1 cellular context compared by ENCODE assay signal in the genomic region with DNA sequence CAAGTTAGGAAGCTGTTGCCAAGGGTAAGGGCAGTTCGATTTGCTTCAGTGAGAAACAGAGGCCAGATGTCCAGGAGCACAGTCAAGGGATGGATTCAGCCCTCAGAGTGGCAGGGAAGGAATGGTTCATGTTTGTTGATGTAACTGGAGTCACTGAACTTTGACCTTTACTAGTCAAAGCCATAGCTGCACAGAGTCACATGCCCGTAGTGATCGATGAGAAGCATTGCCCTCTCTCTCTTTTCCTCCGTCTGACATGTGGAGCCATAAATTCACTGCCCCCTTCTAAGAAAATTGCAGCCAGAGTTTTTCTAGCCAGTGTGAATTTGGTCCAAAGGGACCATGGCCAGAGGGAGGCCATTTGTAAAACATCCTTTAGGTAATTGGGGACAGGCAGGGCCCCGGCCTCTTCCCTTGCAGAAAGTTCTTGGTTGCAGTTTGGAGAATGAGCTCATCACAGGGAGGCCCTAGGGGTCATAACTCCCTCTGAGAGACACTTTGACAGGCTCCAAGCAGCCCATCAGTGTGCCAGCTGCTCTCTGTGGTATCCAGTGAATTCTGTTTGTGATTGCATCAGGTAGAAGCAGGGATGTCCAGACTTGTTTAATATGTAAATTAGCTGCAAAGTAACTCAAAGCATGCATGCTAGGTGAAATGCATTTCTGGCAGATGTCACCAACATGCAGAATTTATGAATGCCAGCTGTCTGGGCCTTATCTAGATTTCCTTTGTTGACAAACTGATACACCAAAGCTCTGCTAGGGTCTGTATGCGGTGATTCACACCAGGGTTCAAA.
TF ChIP-seq lines count a peak whose summit lies in the region.

No MANE protein-coding gene starts in this region.

TF ChIP-seq in GM23338, 12 proteins besides CTCF, POLR2A, EP300 and RAD21 (continued from another document):
- TF ChIP-seq, protein P1, sequence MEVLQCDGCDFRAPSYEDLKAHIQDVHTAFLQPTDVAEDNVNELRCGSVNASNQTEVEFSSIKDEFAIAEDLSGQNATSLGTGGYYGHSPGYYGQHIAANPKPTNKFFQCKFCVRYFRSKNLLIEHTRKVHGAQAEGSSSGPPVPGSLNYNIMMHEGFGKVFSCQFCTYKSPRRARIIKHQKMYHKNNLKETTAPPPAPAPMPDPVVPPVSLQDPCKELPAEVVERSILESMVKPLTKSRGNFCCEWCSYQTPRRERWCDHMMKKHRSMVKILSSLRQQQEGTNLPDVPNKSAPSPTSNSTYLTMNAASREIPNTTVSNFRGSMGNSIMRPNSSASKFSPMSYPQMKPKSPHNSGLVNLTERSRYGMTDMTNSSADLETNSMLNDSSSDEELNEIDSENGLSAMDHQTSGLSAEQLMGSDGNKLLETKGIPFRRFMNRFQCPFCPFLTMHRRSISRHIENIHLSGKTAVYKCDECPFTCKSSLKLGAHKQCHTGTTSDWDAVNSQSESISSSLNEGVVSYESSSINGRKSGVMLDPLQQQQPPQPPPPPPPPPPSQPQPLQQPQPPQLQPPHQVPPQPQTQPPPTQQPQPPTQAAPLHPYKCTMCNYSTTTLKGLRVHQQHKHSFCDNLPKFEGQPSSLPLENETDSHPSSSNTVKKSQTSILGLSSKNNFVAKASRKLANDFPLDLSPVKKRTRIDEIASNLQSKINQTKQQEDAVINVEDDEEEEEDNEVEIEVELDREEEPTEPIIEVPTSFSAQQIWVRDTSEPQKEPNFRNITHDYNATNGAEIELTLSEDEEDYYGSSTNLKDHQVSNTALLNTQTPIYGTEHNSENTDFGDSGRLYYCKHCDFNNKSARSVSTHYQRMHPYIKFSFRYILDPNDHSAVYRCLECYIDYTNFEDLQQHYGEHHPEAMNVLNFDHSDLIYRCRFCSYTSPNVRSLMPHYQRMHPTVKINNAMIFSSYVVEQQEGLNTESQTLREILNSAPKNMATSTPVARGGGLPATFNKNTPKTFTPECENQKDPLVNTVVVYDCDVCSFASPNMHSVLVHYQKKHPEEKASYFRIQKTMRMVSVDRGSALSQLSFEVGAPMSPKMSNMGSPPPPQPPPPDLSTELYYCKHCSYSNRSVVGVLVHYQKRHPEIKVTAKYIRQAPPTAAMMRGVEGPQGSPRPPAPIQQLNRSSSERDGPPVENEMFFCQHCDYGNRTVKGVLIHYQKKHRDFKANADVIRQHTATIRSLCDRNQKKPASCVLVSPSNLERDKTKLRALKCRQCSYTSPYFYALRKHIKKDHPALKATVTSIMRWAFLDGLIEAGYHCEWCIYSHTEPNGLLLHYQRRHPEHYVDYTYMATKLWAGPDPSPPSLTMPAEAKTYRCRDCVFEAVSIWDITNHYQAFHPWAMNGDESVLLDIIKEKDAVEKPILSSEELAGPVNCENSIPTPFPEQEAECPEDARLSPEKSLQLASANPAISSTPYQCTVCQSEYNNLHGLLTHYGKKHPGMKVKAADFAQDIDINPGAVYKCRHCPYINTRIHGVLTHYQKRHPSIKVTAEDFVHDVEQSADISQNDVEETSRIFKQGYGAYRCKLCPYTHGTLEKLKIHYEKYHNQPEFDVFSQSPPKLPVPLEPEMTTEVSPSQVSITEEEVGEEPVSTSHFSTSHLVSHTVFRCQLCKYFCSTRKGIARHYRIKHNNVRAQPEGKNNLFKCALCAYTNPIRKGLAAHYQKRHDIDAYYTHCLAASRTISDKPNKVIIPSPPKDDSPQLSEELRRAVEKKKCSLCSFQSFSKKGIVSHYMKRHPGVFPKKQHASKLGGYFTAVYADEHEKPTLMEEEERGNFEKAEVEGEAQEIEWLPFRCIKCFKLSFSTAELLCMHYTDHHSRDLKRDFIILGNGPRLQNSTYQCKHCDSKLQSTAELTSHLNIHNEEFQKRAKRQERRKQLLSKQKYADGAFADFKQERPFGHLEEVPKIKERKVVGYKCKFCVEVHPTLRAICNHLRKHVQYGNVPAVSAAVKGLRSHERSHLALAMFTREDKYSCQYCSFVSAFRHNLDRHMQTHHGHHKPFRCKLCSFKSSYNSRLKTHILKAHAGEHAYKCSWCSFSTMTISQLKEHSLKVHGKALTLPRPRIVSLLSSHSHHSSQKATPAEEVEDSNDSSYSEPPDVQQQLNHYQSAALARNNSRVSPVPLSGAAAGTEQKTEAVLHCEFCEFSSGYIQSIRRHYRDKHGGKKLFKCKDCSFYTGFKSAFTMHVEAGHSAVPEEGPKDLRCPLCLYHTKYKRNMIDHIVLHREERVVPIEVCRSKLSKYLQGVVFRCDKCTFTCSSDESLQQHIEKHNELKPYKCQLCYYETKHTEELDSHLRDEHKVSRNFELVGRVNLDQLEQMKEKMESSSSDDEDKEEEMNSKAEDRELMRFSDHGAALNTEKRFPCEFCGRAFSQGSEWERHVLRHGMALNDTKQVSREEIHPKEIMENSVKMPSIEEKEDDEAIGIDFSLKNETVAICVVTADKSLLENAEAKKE (CRISPR knock-in tag; IDR thresholded peaks at IDR 0.05), result no peak
- TF ChIP-seq, protein P2, sequence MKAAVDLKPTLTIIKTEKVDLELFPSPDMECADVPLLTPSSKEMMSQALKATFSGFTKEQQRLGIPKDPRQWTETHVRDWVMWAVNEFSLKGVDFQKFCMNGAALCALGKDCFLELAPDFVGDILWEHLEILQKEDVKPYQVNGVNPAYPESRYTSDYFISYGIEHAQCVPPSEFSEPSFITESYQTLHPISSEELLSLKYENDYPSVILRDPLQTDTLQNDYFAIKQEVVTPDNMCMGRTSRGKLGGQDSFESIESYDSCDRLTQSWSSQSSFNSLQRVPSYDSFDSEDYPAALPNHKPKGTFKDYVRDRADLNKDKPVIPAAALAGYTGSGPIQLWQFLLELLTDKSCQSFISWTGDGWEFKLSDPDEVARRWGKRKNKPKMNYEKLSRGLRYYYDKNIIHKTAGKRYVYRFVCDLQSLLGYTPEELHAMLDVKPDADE (IDR thresholded peaks at IDR 0.05), result no peak
- TF ChIP-seq JUNB (IDR thresholded peaks at IDR 0.05; ENCODE audit: unreplicated experiment) (no peak), ZNF331 (CRISPR knock-in tag; IDR thresholded peaks at IDR 0.05; ENCODE audit: low read depth) (no peak), POLR2AphosphoS5 (IDR thresholded peaks at IDR 0.05; ENCODE audit: low read depth) (no peak), NANOG (IDR thresholded peaks at IDR 0.05; ENCODE audit: borderline replicate concordance) (no peak)
- TF ChIP-seq, protein P3, sequence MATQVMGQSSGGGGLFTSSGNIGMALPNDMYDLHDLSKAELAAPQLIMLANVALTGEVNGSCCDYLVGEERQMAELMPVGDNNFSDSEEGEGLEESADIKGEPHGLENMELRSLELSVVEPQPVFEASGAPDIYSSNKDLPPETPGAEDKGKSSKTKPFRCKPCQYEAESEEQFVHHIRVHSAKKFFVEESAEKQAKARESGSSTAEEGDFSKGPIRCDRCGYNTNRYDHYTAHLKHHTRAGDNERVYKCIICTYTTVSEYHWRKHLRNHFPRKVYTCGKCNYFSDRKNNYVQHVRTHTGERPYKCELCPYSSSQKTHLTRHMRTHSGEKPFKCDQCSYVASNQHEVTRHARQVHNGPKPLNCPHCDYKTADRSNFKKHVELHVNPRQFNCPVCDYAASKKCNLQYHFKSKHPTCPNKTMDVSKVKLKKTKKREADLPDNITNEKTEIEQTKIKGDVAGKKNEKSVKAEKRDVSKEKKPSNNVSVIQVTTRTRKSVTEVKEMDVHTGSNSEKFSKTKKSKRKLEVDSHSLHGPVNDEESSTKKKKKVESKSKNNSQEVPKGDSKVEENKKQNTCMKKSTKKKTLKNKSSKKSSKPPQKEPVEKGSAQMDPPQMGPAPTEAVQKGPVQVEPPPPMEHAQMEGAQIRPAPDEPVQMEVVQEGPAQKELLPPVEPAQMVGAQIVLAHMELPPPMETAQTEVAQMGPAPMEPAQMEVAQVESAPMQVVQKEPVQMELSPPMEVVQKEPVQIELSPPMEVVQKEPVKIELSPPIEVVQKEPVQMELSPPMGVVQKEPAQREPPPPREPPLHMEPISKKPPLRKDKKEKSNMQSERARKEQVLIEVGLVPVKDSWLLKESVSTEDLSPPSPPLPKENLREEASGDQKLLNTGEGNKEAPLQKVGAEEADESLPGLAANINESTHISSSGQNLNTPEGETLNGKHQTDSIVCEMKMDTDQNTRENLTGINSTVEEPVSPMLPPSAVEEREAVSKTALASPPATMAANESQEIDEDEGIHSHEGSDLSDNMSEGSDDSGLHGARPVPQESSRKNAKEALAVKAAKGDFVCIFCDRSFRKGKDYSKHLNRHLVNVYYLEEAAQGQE (IDR thresholded peaks at IDR 0.05; ENCODE audit: unreplicated experiment), result no peak
TF ChIP-seq in GM23338: peak in this region for 0.
